ENCODE assay signal across 24 cellular contexts in the genomic region with DNA sequence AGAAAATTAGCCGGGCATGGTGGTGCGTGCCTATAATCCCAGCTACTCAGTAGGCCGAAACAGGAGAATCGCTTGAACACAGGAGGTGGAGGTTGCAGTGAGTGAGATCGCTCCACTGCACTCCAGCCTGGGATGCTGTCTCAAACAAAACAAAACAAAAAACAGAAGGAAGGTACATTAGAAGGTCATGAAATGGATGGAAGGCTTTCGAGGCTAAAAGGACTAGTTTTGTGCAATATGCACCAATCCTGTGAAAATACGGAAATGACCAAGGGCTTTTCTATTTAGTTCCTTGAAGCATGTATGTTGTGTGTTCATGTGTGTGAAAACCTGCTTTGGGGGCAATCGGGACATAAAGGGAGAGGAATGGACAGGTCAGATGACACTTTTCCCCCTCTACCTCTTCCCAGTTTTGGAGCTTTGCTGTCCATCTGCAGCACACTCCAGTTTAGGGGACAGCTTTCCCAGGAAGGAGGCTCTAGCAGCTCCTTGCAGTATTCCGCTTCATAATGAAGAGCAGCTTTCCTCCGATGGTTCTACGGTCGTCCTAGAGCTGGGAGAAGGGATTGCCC.
"Had no signal": no experiment of that assay in that cellular context is flagged by ENCODE, and none has a peak within 500 bp of the region (broad histone marks: within the 10 kb centered on the region; RNA-seq: fewer than 3 reads in every experiment).

No MANE protein-coding gene starts in this region.

- H3K9ac ChIP-seq: SK-N-SH had no signal

- H3K4me1 Mint-ChIP-seq: activated CD4-positive, alpha-beta memory T cell treated with anti-CD3 and anti-CD28 coated beads, Interleukin-2, amount 10 ng/mL, durations not matched to agents 7 days and 5 days; activated CD4-positive, alpha-beta T cell treated with anti-CD3 and anti-CD28 coated beads for 36 hours; activated naive CD4-positive, alpha-beta T cell treated with anti-CD3 and anti-CD28 coated beads, Interleukin-2, amount 10 ng/mL, durations not matched to agents 7 days and 5 days; activated T-helper 17 cell treated with anti-CD3 and anti-CD28 coated beads, Interleukin-2, amount 50 U/mL, for 72 hours had no signal

- H3K9me3 ChIP-seq: SJCRH30, SK-N-SH had no signal

- H3K27me3 Mint-ChIP-seq: activated CD4-positive, alpha-beta T cell treated with anti-CD3 and anti-CD28 coated beads for 36 hours; activated naive CD8-positive, alpha-beta T cell treated with anti-CD3 and anti-CD28 coated beads for 36 hours; activated T-helper 17 cell treated with anti-CD3 and anti-CD28 coated beads, Interleukin-2, amount 50 U/mL, for 72 hours had no signal

- H3K4me2 ChIP-seq: SK-N-SH had no signal

- H3K27me3 ChIP-seq: SJCRH30 had no signal

- H3K4me3 ChIP-seq: SJCRH30 had no signal

- H3K9me3 Mint-ChIP-seq: activated CD4-positive, alpha-beta memory T cell treated with anti-CD3 and anti-CD28 coated beads, Interleukin-2, amount 10 ng/mL, durations not matched to agents 7 days and 5 days; activated naive CD4-positive, alpha-beta T cell treated with anti-CD3 and anti-CD28 coated beads, Interleukin-2, amount 10 ng/mL, durations not matched to agents 7 days and 5 days; activated naive CD8-positive, alpha-beta T cell treated with anti-CD3 and anti-CD28 coated beads for 36 hours; activated T-helper 17 cell treated with anti-CD3 and anti-CD28 coated beads, Interleukin-2, amount 50 U/mL, for 72 hours had no signal

- DNase-seq: activated CD4-positive, alpha-beta memory T cell treated with anti-CD3 and anti-CD28 coated beads, Interleukin-2, amount 10 ng/mL, durations not matched to agents 7 days and 5 days; activated CD4-positive, alpha-beta T cell treated with anti-CD3 and anti-CD28 coated beads for 36 hours; activated CD4-positive, alpha-beta T cell treated with anti-CD3 and anti-CD28 coated beads, Interleukin-2, amount 50 U/mL, for 1 hour; activated gamma-delta T cell; activated naive CD4-positive, alpha-beta T cell treated with anti-CD3 and anti-CD28 coated beads, Interleukin-2, amount 10 ng/mL, durations not matched to agents 7 days and 5 days; activated naive CD8-positive, alpha-beta T cell treated with anti-CD3 and anti-CD28 coated beads for 36 hours; activated T-cell treated with anti-CD3 and anti-CD28 coated beads for 4 hours; activated T-cell treated with anti-CD3 and anti-CD28 coated beads, Interleukin-2, amount 50 U/mL, for 48 hours; anterior cingulate cortex; caudate nucleus; Karpas-422; MM.1S; NCI-H1105; NCI-H1436; NCI-H1694 treated with DMSO at 0.1 percent for 48 hours; NCI-H2029 treated with DMSO at 0.1 percent for 48 hours; NCI-H510A treated with DMSO at 0.1 percent for 48 hours; NCI-H69; PC-3; SJCRH30; SK-N-SH; T-helper 1 cell had no signal

- ATAC-seq: activated CD4-positive, alpha-beta T cell treated with anti-CD3 and anti-CD28 coated beads for 36 hours; activated T-helper 17 cell treated with anti-CD3 and anti-CD28 coated beads, Interleukin-2, amount 50 U/mL, for 72 hours; PC-3 had no signal

- H3K9me2 ChIP-seq: SK-N-SH had no signal

- H3K27ac ChIP-seq: SJCRH30, VCaP had no signal

- H3K36me3 Mint-ChIP-seq: activated naive CD4-positive, alpha-beta T cell treated with anti-CD3 and anti-CD28 coated beads, Interleukin-2, amount 10 ng/mL, durations not matched to agents 7 days and 5 days had no signal

- H3K27ac Mint-ChIP-seq: activated CD4-positive, alpha-beta memory T cell treated with anti-CD3 and anti-CD28 coated beads, Interleukin-2, amount 10 ng/mL, durations not matched to agents 7 days and 5 days; activated CD4-positive, alpha-beta T cell treated with anti-CD3 and anti-CD28 coated beads for 36 hours; activated naive CD4-positive, alpha-beta T cell treated with anti-CD3 and anti-CD28 coated beads, Interleukin-2, amount 10 ng/mL, durations not matched to agents 7 days and 5 days; activated naive CD8-positive, alpha-beta T cell treated with anti-CD3 and anti-CD28 coated beads for 36 hours; activated T-helper 17 cell treated with anti-CD3 and anti-CD28 coated beads, Interleukin-2, amount 50 U/mL, for 72 hours had no signal

- H3K4me3 Mint-ChIP-seq: activated CD4-positive, alpha-beta memory T cell treated with anti-CD3 and anti-CD28 coated beads, Interleukin-2, amount 10 ng/mL, durations not matched to agents 7 days and 5 days; activated CD4-positive, alpha-beta T cell treated with anti-CD3 and anti-CD28 coated beads for 36 hours; activated naive CD4-positive, alpha-beta T cell treated with anti-CD3 and anti-CD28 coated beads, Interleukin-2, amount 10 ng/mL, durations not matched to agents 7 days and 5 days; activated naive CD8-positive, alpha-beta T cell treated with anti-CD3 and anti-CD28 coated beads for 36 hours; activated T-helper 17 cell treated with anti-CD3 and anti-CD28 coated beads, Interleukin-2, amount 50 U/mL, for 72 hours had no signal
